In genomic region chr19:52665529-52665928, GRCh38 we compare ENCODE assay signal across 13 cellular contexts. TPM values are rescaled to one million over a fixed set of nuclear protein-coding genes. Genes with fewer than 3 reads are reported as not detected.
DNase-seq lines count a peak whose midpoint lies in the region; ATAC-seq and TF ChIP-seq lines count a peak whose summit lies in the region.
"Had no signal": no experiment of that assay in that cellular context is flagged by ENCODE, and none has a peak within 500 bp of the region (broad histone marks: within the 10 kb centered on the region; RNA-seq: fewer than 3 reads in every experiment).

No MANE protein-coding gene starts in this region.

- no peaks in the 10 kb centered on the region for H3K4me1 ChIP-seq in body of pancreas
- H3K4me1 ChIP-seq: right lobe of liver had no signal

- peak overlapping the region; percentile 11 for H3K27ac Mint-ChIP-seq in HFFc6
- no peak overlapping the region for H3K27ac Mint-ChIP-seq in activated naive CD8-positive, alpha-beta T cell treated with anti-CD3 and anti-CD28 coated beads for 36 hours

- no peaks in the 10 kb centered on the region for H3K27me3 ChIP-seq in body of pancreas
- H3K27me3 ChIP-seq: right lobe of liver had no signal

- H3K4me3 Mint-ChIP-seq in HFFc6, result no peak overlapping the region
- H3K4me3 Mint-ChIP-seq in activated naive CD8-positive, alpha-beta T cell treated with anti-CD3 and anti-CD28 coated beads for 36 hours, result no peak overlapping the region

- H3K36me3 Mint-ChIP-seq in HFFc6 (ENCODE audit: low read depth), result peaks cover 57% of the 10 kb centered on the region
- H3K36me3 Mint-ChIP-seq in activated naive CD8-positive, alpha-beta T cell treated with anti-CD3 and anti-CD28 coated beads for 36 hours, result peaks cover 67% of the 10 kb centered on the region

- H3K4me3 ChIP-seq in epithelial cell of esophagus (ENCODE audit: low read length) (no peak overlapping the region), body of pancreas (no peak overlapping the region)
- H3K4me3 ChIP-seq: right lobe of liver had no signal

- no peaks in the 10 kb centered on the region for H3K36me3 ChIP-seq in body of pancreas (replicated peaks in 1 of 2; ENCODE audit: insufficient read depth in 1 of 2, low read depth in 2 of 2)
- H3K36me3 ChIP-seq: right lobe of liver had no signal

- DNase-seq in HFFc6, result peak; percentile 5
- peak; percentile 88 for DNase-seq in RKO (ENCODE audit: low spot score)
- peak; percentile 91 for DNase-seq in epithelial cell of esophagus (ENCODE audit: low read depth)
- DNase-seq in non-pigmented ciliary epithelial cell (ENCODE audit: low read depth), result peak; percentile 43
- DNase-seq in body of pancreas, result no peak
- DNase-seq in activated naive CD8-positive, alpha-beta T cell treated with anti-CD3 and anti-CD28 coated beads for 36 hours, result no peak
- no peak for DNase-seq in stimulated activated CD4-positive, alpha-beta T cell treated with anti-CD3 and anti-CD28 coated beads, Interleukin-2, amount 100 ng/mL, for 24 hours
- DNase-seq: activated naive CD4-positive, alpha-beta T cell treated with anti-CD3 and anti-CD28 coated beads, Interleukin-2, amount 50 U/mL, for 16 hours; activated T-cell treated with anti-CD3 and anti-CD28 coated beads for 4 hours; central memory CD4-positive, alpha-beta T cell; NCI-H748 treated with DMSO at 0.1 percent for 48 hours; right lobe of liver; stimulated activated CD4-positive, alpha-beta T cell treated with anti-CD3 and anti-CD28 coated beads, Interleukin-2, amount 100 ng/mL, for 48 hours had no signal

- H3K27me3 Mint-ChIP-seq in HFFc6 (ENCODE audit: insufficient read depth), result no peaks in the 10 kb centered on the region
- no peaks in the 10 kb centered on the region for H3K27me3 Mint-ChIP-seq in activated naive CD8-positive, alpha-beta T cell treated with anti-CD3 and anti-CD28 coated beads for 36 hours

- no peaks in the 10 kb centered on the region for H3K9me3 ChIP-seq in body of pancreas
- H3K9me3 ChIP-seq: right lobe of liver had no signal

- 88 to 89% methylated on average over 6 of the region's 6 CpGs for WGBS in body of pancreas, 2 donors

- peaks cover 45% of the 10 kb centered on the region for H3K4me1 Mint-ChIP-seq in HFFc6 (ENCODE audit: low read depth)
- peaks cover 6% of the 10 kb centered on the region for H3K4me1 Mint-ChIP-seq in activated naive CD8-positive, alpha-beta T cell treated with anti-CD3 and anti-CD28 coated beads for 36 hours

- TF ChIP-seq POLR2A in body of pancreas (IDR thresholded peaks at IDR 0.05), result no peak

- TF ChIP-seq CTCF in HFFc6 (IDR thresholded peaks at IDR 0.05), result no peak
- peak; percentile 10 for TF ChIP-seq CTCF in epithelial cell of esophagus (IDR thresholded peaks at IDR 0.05; ENCODE audit: insufficient read depth, low read depth, low read length, missing control alignments)
- no peak for TF ChIP-seq CTCF in body of pancreas (IDR thresholded peaks at IDR 0.05)

- intact Hi-C loops in body of pancreas (cut with DNase I), result no loop called here

- ATAC-seq in body of pancreas, result no peak
- ATAC-seq: right lobe of liver had no signal

- H3K9me3 Mint-ChIP-seq in HFFc6, result no peaks in the 10 kb centered on the region
- H3K9me3 Mint-ChIP-seq in activated naive CD8-positive, alpha-beta T cell treated with anti-CD3 and anti-CD28 coated beads for 36 hours, result peaks cover 1% of the 10 kb centered on the region

- H3K27ac ChIP-seq in body of pancreas, result no peak overlapping the region
- H3K27ac ChIP-seq: right lobe of liver had no signal

RNA-seq across cellular contexts. Expression of gene ZNF83, which starts 27.4 kb away (rescaled TPM):
- total RNA-seq in HFFc6 (2021; fragmentation: NEBNext Ultra II Directional; extraction: Animal tissue kit (Norgen Biotek cat#: 25700)), result 10 to 100 TPM; 22.8 to 31.1 (median 26.0) TPM
- 10 to 100 TPM; 30.7 to 46.2 TPM for total RNA-seq in body of pancreas
- total RNA-seq in activated naive CD8-positive, alpha-beta T cell treated with anti-CD3 and anti-CD28 coated beads for 36 hours, result 10 to 100 TPM; 22.0 to 22.5 TPM

Comparison
In these comparisons a context has a peak if more than half of its experiments do, and no peak if none do; other contexts are left out.
1. DNase-seq: peak in HFFc6 (single experiment), RKO (single experiment), epithelial cell of esophagus (single experiment) and non-pigmented ciliary epithelial cell (single experiment); none in body of pancreas (0 of 4), activated naive CD8-positive, alpha-beta T cell treated with anti-CD3 and anti-CD28 coated beads for 36 hours (single experiment) and stimulated activated CD4-positive, alpha-beta T cell treated with anti-CD3 and anti-CD28 coated beads, Interleukin-2, amount 100 ng/mL, for 24 hours (0 of 2).